1 cellular context compared by ENCODE assay signal in the genomic region with DNA sequence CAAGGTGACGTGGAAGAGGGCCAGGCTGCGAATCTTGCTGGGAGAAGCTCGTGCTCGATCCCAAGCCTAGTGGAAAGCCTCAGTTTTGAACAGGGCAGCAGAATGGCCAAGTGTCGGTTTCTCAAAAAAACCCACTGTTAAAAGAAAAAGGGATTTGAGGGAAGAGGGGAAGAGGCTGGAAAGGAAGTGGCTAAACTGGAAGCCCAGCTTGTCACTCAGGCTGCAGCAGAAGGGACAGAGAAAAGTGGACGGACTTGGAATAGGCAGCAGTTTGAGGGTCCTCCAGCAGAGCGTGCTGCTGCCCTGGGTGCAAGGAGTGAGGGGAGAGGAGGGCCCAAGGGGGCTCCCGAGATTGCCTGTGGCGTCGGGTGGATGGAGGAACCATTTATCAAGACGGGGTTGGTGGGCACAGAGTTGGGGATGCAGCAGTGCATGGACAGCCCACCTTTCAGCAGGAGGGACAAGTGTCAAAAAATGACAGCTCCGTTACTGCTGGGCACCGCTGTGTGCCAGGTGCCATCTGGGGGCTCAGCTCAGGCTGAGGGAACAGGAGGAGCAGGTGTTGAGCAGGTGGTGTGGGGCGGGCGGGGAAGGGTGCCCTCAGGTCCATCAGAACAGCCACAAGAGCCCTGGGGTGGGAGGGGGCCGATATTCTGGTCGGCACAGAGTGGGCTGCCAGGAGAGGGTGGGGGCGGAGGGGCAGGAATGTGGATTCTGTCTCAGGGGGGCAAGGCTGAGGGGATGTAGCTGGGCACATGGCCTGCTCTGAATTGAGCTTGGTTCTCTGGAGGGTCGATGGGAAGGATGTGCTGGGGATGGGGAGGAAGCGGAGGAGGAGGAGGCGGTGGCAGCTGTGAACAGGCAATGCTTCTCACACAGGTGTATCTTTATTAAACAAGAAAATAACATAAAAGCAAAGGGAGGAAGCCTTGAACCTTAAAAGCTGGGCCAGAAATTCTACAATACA.
TF ChIP-seq lines count a peak whose summit lies in the region.
"Not testable (repeated sequence)": the region's sequence is repeated elsewhere in the genome, so short reads cannot be mapped to it uniquely, and the experiment has no call there.

No MANE protein-coding gene starts in this region.

TF ChIP-seq in HepG2, 621 proteins besides CTCF, POLR2A, EP300 and RAD21 (continued from another document):
- TF ChIP-seq, protein P1, sequence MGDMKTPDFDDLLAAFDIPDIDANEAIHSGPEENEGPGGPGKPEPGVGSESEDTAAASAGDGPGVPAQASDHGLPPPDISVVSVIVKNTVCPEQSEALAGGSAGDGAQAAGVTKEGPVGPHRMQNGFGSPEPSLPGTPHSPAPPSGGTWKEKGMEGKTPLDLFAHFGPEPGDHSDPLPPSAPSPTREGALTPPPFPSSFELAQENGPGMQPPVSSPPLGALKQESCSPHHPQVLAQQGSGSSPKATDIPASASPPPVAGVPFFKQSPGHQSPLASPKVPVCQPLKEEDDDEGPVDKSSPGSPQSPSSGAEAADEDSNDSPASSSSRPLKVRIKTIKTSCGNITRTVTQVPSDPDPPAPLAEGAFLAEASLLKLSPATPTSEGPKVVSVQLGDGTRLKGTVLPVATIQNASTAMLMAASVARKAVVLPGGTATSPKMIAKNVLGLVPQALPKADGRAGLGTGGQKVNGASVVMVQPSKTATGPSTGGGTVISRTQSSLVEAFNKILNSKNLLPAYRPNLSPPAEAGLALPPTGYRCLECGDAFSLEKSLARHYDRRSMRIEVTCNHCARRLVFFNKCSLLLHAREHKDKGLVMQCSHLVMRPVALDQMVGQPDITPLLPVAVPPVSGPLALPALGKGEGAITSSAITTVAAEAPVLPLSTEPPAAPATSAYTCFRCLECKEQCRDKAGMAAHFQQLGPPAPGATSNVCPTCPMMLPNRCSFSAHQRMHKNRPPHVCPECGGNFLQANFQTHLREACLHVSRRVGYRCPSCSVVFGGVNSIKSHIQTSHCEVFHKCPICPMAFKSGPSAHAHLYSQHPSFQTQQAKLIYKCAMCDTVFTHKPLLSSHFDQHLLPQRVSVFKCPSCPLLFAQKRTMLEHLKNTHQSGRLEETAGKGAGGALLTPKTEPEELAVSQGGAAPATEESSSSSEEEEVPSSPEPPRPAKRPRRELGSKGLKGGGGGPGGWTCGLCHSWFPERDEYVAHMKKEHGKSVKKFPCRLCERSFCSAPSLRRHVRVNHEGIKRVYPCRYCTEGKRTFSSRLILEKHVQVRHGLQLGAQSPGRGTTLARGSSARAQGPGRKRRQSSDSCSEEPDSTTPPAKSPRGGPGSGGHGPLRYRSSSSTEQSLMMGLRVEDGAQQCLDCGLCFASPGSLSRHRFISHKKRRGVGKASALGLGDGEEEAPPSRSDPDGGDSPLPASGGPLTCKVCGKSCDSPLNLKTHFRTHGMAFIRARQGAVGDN (CRISPR knock-in tag; IDR thresholded peaks at IDR 0.05): peak; percentile 49
- peak; percentile 24; the same call in 1 of the 2 replicates for TF ChIP-seq RAD51 (IDR thresholded peaks at IDR 0.05; ENCODE audit: borderline replicate concordance)
- TF ChIP-seq LCORL (IDR thresholded peaks at IDR 0.05): 0 out of 2 replicates have a peak, but pooled peaks have one; percentile 49
- not testable (repeated sequence) for TF ChIP-seq LCORL (CRISPR knock-in tag; IDR thresholded peaks at IDR 0.05)
- 0 out of 2 replicates have a peak, but pooled peaks have one; percentile 15 for TF ChIP-seq NFRKB (IDR thresholded peaks at IDR 0.05)
- TF ChIP-seq PRPF4 (IDR thresholded peaks at IDR 0.05; ENCODE audit: low read depth, low read length, poor library complexity, severe bottlenecking): peak; percentile 38
- peak; percentile 43; the same call in 1 of the 2 replicates for TF ChIP-seq ARNT (IDR thresholded peaks at IDR 0.05)
- TF ChIP-seq ZBTB1 (CRISPR knock-in tag; IDR thresholded peaks at IDR 0.05; ENCODE audit: borderline replicate concordance): 0 out of 2 replicates have a peak, but pooled peaks have one; percentile 7
- TF ChIP-seq SP2 (CRISPR knock-in tag; IDR thresholded peaks at IDR 0.05): peak; percentile 24; the same call in 1 of the 2 replicates
- 0 out of 2 replicates have a peak, but pooled peaks have one; percentile 7 for TF ChIP-seq ZIK1 (CRISPR knock-in tag; IDR thresholded peaks at IDR 0.05; ENCODE audit: borderline replicate concordance, low read depth)
